26 cellular contexts compared by ENCODE assay signal in the genomic region with DNA sequence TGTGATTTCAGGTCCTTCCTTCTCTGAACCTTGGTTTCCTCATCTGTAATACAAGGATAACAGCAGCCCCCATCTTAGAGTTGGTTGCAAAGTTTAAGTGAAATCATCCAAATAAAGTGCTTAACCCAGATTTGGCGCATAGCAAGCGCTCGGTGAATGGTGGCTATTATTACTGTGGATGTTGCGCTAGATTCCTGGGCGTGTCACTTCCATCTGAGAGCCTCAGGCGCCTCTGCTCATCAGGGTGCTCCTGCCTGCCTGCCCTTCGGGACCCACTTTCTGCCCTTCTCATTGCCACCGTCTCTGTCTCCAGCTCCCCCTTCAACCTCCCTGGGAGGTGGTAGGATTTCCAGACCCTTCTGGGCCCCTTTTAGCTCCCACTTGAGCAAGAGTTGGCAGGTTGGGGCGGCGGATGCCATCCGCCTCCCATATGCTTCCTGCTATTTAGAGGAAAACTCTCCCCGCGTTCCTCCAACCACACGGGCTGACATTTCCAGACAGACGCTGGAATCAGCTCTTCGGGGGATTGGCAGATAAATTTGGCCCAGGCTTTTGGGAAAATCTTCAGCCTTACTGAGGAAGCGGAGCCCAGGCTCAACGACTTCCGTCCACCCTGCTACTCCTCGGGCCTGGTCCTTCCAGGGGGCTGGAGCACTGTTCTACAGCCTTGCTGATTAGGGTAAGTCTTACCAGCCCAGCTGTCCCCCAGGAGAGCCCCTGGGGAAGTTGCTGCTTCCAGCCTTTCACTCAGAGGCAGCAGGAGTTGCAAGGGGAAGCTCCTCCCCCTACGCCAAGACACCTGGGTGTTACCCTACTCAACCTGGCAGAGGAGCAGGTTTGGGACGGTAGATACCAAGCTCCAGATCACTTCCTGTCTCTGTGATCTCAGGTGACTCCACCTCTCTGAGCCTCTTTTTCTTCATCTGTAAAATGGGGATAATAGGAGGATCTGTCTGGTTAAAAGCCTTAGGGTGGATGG.
DNase-seq lines count a peak whose midpoint lies in the region; ATAC-seq, FAIRE-seq and TF ChIP-seq lines count a peak whose summit lies in the region.
"Had no signal": no experiment of that assay in that cellular context is flagged by ENCODE, and none has a peak within 500 bp of the region (broad histone marks: within the 10 kb centered on the region; RNA-seq: fewer than 3 reads in every experiment).

No MANE protein-coding gene starts in this region.

- H3K14ac ChIP-seq in H9 (ENCODE audit: insufficient read depth, low read length) = no peak overlapping the region

- no peak overlapping the region for H3K56ac ChIP-seq in H9 (ENCODE audit: insufficient read length, low read depth, low read length)

- H3K4me3 ChIP-seq in astrocyte (ENCODE audit: insufficient read depth, low read depth, low read length) = no peak overlapping the region
- H3K4me3 ChIP-seq: HAP-1, PC-9, SJSA1 had no signal

- no peak overlapping the region for H2AFZ ChIP-seq in H9 (ENCODE audit: low read length)
- no peak overlapping the region for H2AFZ ChIP-seq in astrocyte (ENCODE audit: low read depth, low read length)
- H2AFZ ChIP-seq: PC-9 had no signal

- H3K9me3 Mint-ChIP-seq in H9 (no peaks in the 10 kb centered on the region), astrocyte (ENCODE audit: unreplicated experiment) (no peaks in the 10 kb centered on the region)
- H3K9me3 Mint-ChIP-seq: CD8-positive, alpha-beta T cell had no signal

- H3K4me2 ChIP-seq in H9 (ENCODE audit: insufficient read depth, insufficient read length, low read length) = no peak overlapping the region
- H3K4me2 ChIP-seq in astrocyte (ENCODE audit: low read length) = no peak overlapping the region
- H3K4me2 ChIP-seq: KMS-11, PC-9 had no signal

- no peak overlapping the region for H2BK12ac ChIP-seq in H9 (ENCODE audit: insufficient read length, low read depth, low read length)

- H3K23ac ChIP-seq in H9 (ENCODE audit: insufficient read length, low read depth, low read length) = no peak overlapping the region

- no peak for ATAC-seq in GM18498 (IDR thresholded peaks at IDR 0.05; ENCODE audit: unreplicated experiment)
- no peak for ATAC-seq in HG02678 (IDR thresholded peaks at IDR 0.05; ENCODE audit: unreplicated experiment)
- ATAC-seq: CD8-positive, alpha-beta T cell had no signal

- no peaks in the 10 kb centered on the region for H3K4me1 ChIP-seq in H9 (ENCODE audit: insufficient read depth, low read length)
- no peaks in the 10 kb centered on the region for H3K4me1 ChIP-seq in astrocyte (ENCODE audit: insufficient read depth, low read length)
- H3K4me1 ChIP-seq: Caco-2, HAP-1, SJSA1 had no signal

- no CpG with 5 or more reads among the region's 22 CpGs for WGBS in H9 (ENCODE audit: extremely low coverage, insufficient read length, low lambda C conversion rate)

- H2BK15ac ChIP-seq in H9 (ENCODE audit: low read depth, low read length) = no peak overlapping the region

- H3K23me2 ChIP-seq in H9 (ENCODE audit: insufficient read length, low read depth, low read length, poor library complexity, severe bottlenecking) = no peaks in the 10 kb centered on the region

- no peak overlapping the region for H3K18ac ChIP-seq in H9 (ENCODE audit: insufficient read length, low read depth, low read length)

- no peaks in the 10 kb centered on the region for H3K79me1 ChIP-seq in H9 (ENCODE audit: insufficient read depth, low read depth, low read length, poor library complexity, severe bottlenecking)

- no peak overlapping the region for H3T11ph ChIP-seq in H9 (ENCODE audit: low read length)

- H2BK20ac ChIP-seq in H9 (ENCODE audit: low read depth, low read length, poor library complexity, severe bottlenecking) = no peak overlapping the region

- H3K27ac Mint-ChIP-seq in H9 (no peak overlapping the region; a peak in 1 of 7 replicates), astrocyte (ENCODE audit: unreplicated experiment) (peak overlapping the region; percentile 34)
- H3K27ac Mint-ChIP-seq: CD8-positive, alpha-beta T cell had no signal

- H3K9ac ChIP-seq in H9 (ENCODE audit: extremely low read depth, insufficient read length, low read length) (no peak overlapping the region), astrocyte (ENCODE audit: low read length) (no peak overlapping the region)
- H3K9ac ChIP-seq: KMS-11 had no signal

- H3K4me3 Mint-ChIP-seq in H9 (no peak overlapping the region; a peak in 1 of 5 replicates), astrocyte (ENCODE audit: unreplicated experiment) (no peak overlapping the region)
- H3K4me3 Mint-ChIP-seq: CD8-positive, alpha-beta T cell had no signal

- TF ChIP-seq CTCF in H9 (conservative IDR thresholded peaks at IDR 0.05) (no peak), astrocyte (IDR thresholded peaks at IDR 0.05; ENCODE audit: insufficient read depth, low read depth, low read length) (no peak)

- no peak overlapping the region for H2BK5ac ChIP-seq in H9 (ENCODE audit: insufficient read length, low read length)

- no peaks in the 10 kb centered on the region for H3K27me3 ChIP-seq in H9 (ENCODE audit: insufficient read depth, low read length)
- H3K27me3 ChIP-seq in astrocyte (ENCODE audit: insufficient read depth, low read length) = peaks cover 8% of the 10 kb centered on the region

- no peaks in the 10 kb centered on the region for H4K20me1 ChIP-seq in H9 (ENCODE audit: control insufficient read depth, insufficient read depth, insufficient read length)
- H4K20me1 ChIP-seq in astrocyte (ENCODE audit: insufficient read depth, low read length) = no peaks in the 10 kb centered on the region

- H3K4ac ChIP-seq in H9 (ENCODE audit: low read depth, low read length) = no peak overlapping the region

- H4K8ac ChIP-seq in H9 (replicated peaks; ENCODE audit: insufficient read length, low read depth, low read length) = no peak overlapping the region

- H3K27me3 Mint-ChIP-seq in H9 (ENCODE audit: low read depth) = peaks cover 6% of the 10 kb centered on the region
- H3K27me3 Mint-ChIP-seq in astrocyte (ENCODE audit: low read depth, unreplicated experiment) = peaks cover 54% of the 10 kb centered on the region

- H3K36me3 ChIP-seq in astrocyte (ENCODE audit: insufficient read depth, low read length) = no peaks in the 10 kb centered on the region
- H3K36me3 ChIP-seq: HAP-1, SJSA1 had no signal

- no peak overlapping the region for H4K91ac ChIP-seq in H9 (ENCODE audit: insufficient read length, low read depth, low read length)

- no peak overlapping the region for H2AK5ac ChIP-seq in H9 (ENCODE audit: insufficient read length, low read length)

- H4K5ac ChIP-seq in H9 (ENCODE audit: insufficient read length, low read depth, low read length) = no peak overlapping the region

- H3K27ac ChIP-seq in H9 (ENCODE audit: insufficient read length, low read depth, low read length) = no peak overlapping the region
- H3K27ac ChIP-seq in astrocyte (ENCODE audit: low read depth, low read length) = no peak overlapping the region
- H3K27ac ChIP-seq: KMS-11, PC-9, SJSA1 had no signal

- DNase-seq in Ammon's horn (ENCODE audit: low spot score) = peak; percentile 41
- peak; percentile 49 for DNase-seq in H9
- no peak for DNase-seq in astrocyte (ENCODE audit: low read depth)
- peak; percentile 42 for DNase-seq in putamen (ENCODE audit: low spot score)
- no peak for DNase-seq in HCEC 1CT
- DNase-seq: AML-193; C1 segment of cervical spinal cord; Caco-2; CD8-positive, alpha-beta T cell; DMS79 treated with DMSO at 0.1 percent for 48 hours; GF-D8; MM.1S; NCI-H1694; NCI-H2081; NCI-H446 treated with DMSO at 0.1 percent for 48 hours; NCI-H526 treated with DMSO at 0.1 percent for 48 hours; PC-9; Right ventricle myocardium superior had no signal

- H3K36me3 Mint-ChIP-seq in H9 (ENCODE audit: insufficient read depth in 1 of 3, low read depth in 3 of 3) = no peaks in the 10 kb centered on the region; a peak in 1 of 7 replicates
- H3K36me3 Mint-ChIP-seq in astrocyte (ENCODE audit: low read depth, unreplicated experiment) = no peaks in the 10 kb centered on the region
- H3K36me3 Mint-ChIP-seq: CD8-positive, alpha-beta T cell; IgD-negative memory B cell had no signal

- no peak for FAIRE-seq in astrocyte (lab: Jason Lieb, UNC)
- FAIRE-seq: A204.1, GM12892 had no signal

- H3K4me1 Mint-ChIP-seq in H9 (peaks cover 0 to 5% of the 10 kb centered on the region in 2 experiments; a peak in 2 of 4 replicates), astrocyte (ENCODE audit: low read depth, unreplicated experiment) (no peaks in the 10 kb centered on the region)
- H3K4me1 Mint-ChIP-seq: IgD-negative memory B cell had no signal

- H3K79me2 ChIP-seq in H9 (ENCODE audit: insufficient read depth, low read length) = no peaks in the 10 kb centered on the region
- no peaks in the 10 kb centered on the region for H3K79me2 ChIP-seq in astrocyte (ENCODE audit: insufficient read depth, low read length)

- H2BK120ac ChIP-seq in H9 (ENCODE audit: low read depth, low read length, poor library complexity, severe bottlenecking) = no peak overlapping the region

- no peaks in the 10 kb centered on the region for H3K9me3 ChIP-seq in H9 (ENCODE audit: control insufficient read depth, low read depth, low read length)
- no peaks in the 10 kb centered on the region for H3K9me3 ChIP-seq in astrocyte (ENCODE audit: insufficient read depth, low read depth, low read length)
- H3K9me3 ChIP-seq: Caco-2, HAP-1, SJSA1 had no signal

Comparison
In these comparisons a context has a peak if more than half of its experiments do, and no peak if none do; other contexts are left out.
1. DNase-seq: peak in Ammon's horn (single experiment), H9 (single experiment) and putamen (single experiment); none in astrocyte (single experiment) and HCEC 1CT (single experiment).